21 cellular contexts compared by ENCODE assay signal in genomic region chr1:2604854-2605753, GRCh38. TPM values are rescaled to one million over a fixed set of nuclear protein-coding genes. Genes with fewer than 3 reads are reported as not detected.
"Had no signal": no experiment of that assay in that cellular context is flagged by ENCODE, and none has a peak within 500 bp of the region (broad histone marks: within the 10 kb centered on the region; RNA-seq: fewer than 3 reads in every experiment).

No MANE protein-coding gene starts in this region.

- H3K4me1 ChIP-seq: foreskin keratinocyte, parathyroid adenoma had no signal

- H3K27me3 ChIP-seq: foreskin keratinocyte had no signal

- H3K79me2 ChIP-seq: parathyroid adenoma had no signal

- H3K4me3 ChIP-seq: lung, tibial nerve had no signal

- H3K9me3 Mint-ChIP-seq: central memory CD8-positive, alpha-beta T cell; immature natural killer cell; T-helper 2 cell treated with Interferon-gamma antibody and Interleukin-4, amounts not matched to agents 5 μg/mL and 100 μg/mL, for 36 hours had no signal

- H3K27ac Mint-ChIP-seq: activated CD8-positive, alpha-beta memory T cell treated with anti-CD3 and anti-CD28 coated beads, Interleukin-2, amount 10 ng/mL, durations not matched to agents 7 days and 5 days; activated naive CD8-positive, alpha-beta T cell treated with anti-CD3 and anti-CD28 coated beads for 36 hours; brain; immature natural killer cell; stimulated activated naive B cell treated with anti-CD40 and anti-IgM and Interleukin-4, amounts not matched to agents 10 μg/mL and 1 μg/mL and 100 μg/mL, for 72 hours; T-helper 2 cell treated with Interferon-gamma antibody and Interleukin-4, amounts not matched to agents 5 μg/mL and 100 μg/mL, for 36 hours had no signal

- H2AFZ ChIP-seq: parathyroid adenoma had no signal

- H3K27me3 Mint-ChIP-seq: activated naive CD8-positive, alpha-beta T cell treated with anti-CD3 and anti-CD28 coated beads for 36 hours had no signal

- H3K27ac ChIP-seq: foreskin keratinocyte, parathyroid adenoma, tibial nerve had no signal

- H3K36me3 ChIP-seq: tibial nerve had no signal

- H3K9ac ChIP-seq: parathyroid adenoma had no signal

- ATAC-seq: activated CD4-positive, CD25-positive, alpha-beta regulatory T cell treated with anti-CD3 and anti-CD28 coated beads, Interleukin-2, amount 50 U/mL, for 24 hours; activated CD8-positive, alpha-beta memory T cell treated with anti-CD3 and anti-CD28 coated beads, Interleukin-2, amount 10 ng/mL, durations not matched to agents 7 days and 5 days; foreskin keratinocyte; left colon; stimulated activated naive B cell treated with anti-CD40 and anti-IgM and Interleukin-4, amounts not matched to agents 10 μg/mL and 1 μg/mL and 100 μg/mL, for 72 hours had no signal

- H3K4me3 Mint-ChIP-seq: activated CD8-positive, alpha-beta memory T cell treated with anti-CD3 and anti-CD28 coated beads, Interleukin-2, amount 10 ng/mL, durations not matched to agents 7 days and 5 days; activated naive CD8-positive, alpha-beta T cell treated with anti-CD3 and anti-CD28 coated beads for 36 hours; brain; central memory CD8-positive, alpha-beta T cell; immature natural killer cell; stimulated activated naive B cell treated with anti-CD40 and anti-IgM and Interleukin-4, amounts not matched to agents 10 μg/mL and 1 μg/mL and 100 μg/mL, for 72 hours; T-helper 2 cell treated with Interferon-gamma antibody and Interleukin-4, amounts not matched to agents 5 μg/mL and 100 μg/mL, for 36 hours had no signal

- DNase-seq: activated CD4-positive, alpha-beta T cell treated with anti-CD3 and anti-CD28 coated beads, Interleukin-2, amount 50 U/mL, for 4 hours; activated CD8-positive, alpha-beta memory T cell treated with anti-CD3 and anti-CD28 coated beads, Interleukin-2, amount 10 ng/mL, durations not matched to agents 7 days and 5 days; activated naive CD8-positive, alpha-beta T cell treated with anti-CD3 and anti-CD28 coated beads for 36 hours; activated T-cell treated with anti-CD3 and anti-CD28 coated beads, Interleukin-2, amount 50 U/mL, for 1 hour; amygdala; cortex of kidney; effector CD8-positive, alpha-beta T cell; foreskin keratinocyte; glutamatergic neuron; immature natural killer cell; midbrain; stimulated activated CD4-positive, alpha-beta T cell treated with anti-CD3 and anti-CD28 coated beads, Interleukin-2, amount 100 ng/mL, for 48 hours; stimulated activated naive B cell treated with anti-CD40 and anti-IgM and Interleukin-4, amounts not matched to agents 10 μg/mL and 1 μg/mL and 100 μg/mL, for 72 hours had no signal

- H3K36me3 Mint-ChIP-seq: activated CD8-positive, alpha-beta memory T cell treated with anti-CD3 and anti-CD28 coated beads, Interleukin-2, amount 10 ng/mL, durations not matched to agents 7 days and 5 days; activated naive CD8-positive, alpha-beta T cell treated with anti-CD3 and anti-CD28 coated beads for 36 hours; brain; immature natural killer cell; stimulated activated naive B cell treated with anti-CD40 and anti-IgM and Interleukin-4, amounts not matched to agents 10 μg/mL and 1 μg/mL and 100 μg/mL, for 72 hours had no signal

- H3K4me1 Mint-ChIP-seq: activated CD8-positive, alpha-beta memory T cell treated with anti-CD3 and anti-CD28 coated beads, Interleukin-2, amount 10 ng/mL, durations not matched to agents 7 days and 5 days; activated naive CD8-positive, alpha-beta T cell treated with anti-CD3 and anti-CD28 coated beads for 36 hours; central memory CD8-positive, alpha-beta T cell; immature natural killer cell; stimulated activated naive B cell treated with anti-CD40 and anti-IgM and Interleukin-4, amounts not matched to agents 10 μg/mL and 1 μg/mL and 100 μg/mL, for 72 hours had no signal

RNA-seq across cellular contexts. Expression of gene MMEL1, which starts 27.7 kb away (rescaled TPM):
- total RNA-seq: foreskin keratinocyte had no signal
